Comparison of ENCODE assay signal across 9 cellular contexts in the genomic region with DNA sequence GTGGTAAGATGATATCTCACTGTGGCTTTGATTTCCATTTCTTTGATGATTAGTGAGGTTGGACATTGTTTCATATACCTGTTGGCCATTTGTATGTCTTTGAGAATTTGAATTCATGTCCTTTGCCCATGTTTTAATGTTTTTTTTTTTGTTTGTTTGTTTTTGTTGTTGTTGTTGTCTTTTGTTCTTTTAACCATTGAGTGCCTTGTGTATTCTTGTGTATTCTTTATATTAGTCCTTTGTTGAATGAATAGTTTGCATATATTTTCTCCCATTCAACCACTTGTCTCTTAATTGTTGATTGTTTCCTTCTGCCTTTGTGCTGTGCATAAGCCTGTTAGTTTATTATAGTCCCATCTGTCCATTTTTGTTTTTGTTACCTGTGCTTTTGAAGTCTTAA.
"Had no signal": no experiment of that assay in that cellular context is flagged by ENCODE, and none has a peak within 500 bp of the region (broad histone marks: within the 10 kb centered on the region; RNA-seq: fewer than 3 reads in every experiment).

No MANE protein-coding gene starts in this region.

- H3K9ac ChIP-seq: GM23248 had no signal

- ATAC-seq: HCT116, K562 had no signal

- H3K27ac ChIP-seq: GM23248, HL-60 had no signal

- DNase-seq: GM23248, GOT3, H7, HFFc6, IMR-90 had no signal

- H3K9me3 ChIP-seq: HAP-1 had no signal

- H3K36me3 ChIP-seq: HAP-1 had no signal

- H2AFZ ChIP-seq: GM23248 had no signal

- FAIRE-seq: K562 had no signal

- H3K4me3 ChIP-seq: GM23248, HAP-1, K562 had no signal

- H3K4me3 Mint-ChIP-seq: HFFc6 had no signal

- H3K27ac Mint-ChIP-seq: HFFc6 had no signal
